Comparison of ENCODE assay signal across 7 cellular contexts in genomic region chr3:36991923-36992805, GRCh38. TPM values are rescaled to one million over a fixed set of nuclear protein-coding genes. Genes with fewer than 3 reads are reported as not detected.
A peak's percentile ranks its signal among the peaks of the same experiment; 100 is the strongest.
DNase-seq lines count a peak whose midpoint lies in the region; ATAC-seq, FAIRE-seq and TF ChIP-seq lines count a peak whose summit lies in the region.

No MANE protein-coding gene starts in this region.

- FAIRE-seq in HTR-8/SVneo (lab: Jason Lieb, UNC), result no peak

- intact Hi-C loops in sciatic nerve (cut with DNase I), result loop anchor here (5.0 kb wide), 1 partner anchor 220 kb away; no protein-coding TSS in a partner anchor

- peak; percentile 2; the same call in 2 of the 3 replicates for ATAC-seq in SK-N-SH treated with all-trans-retinoic acid at 6 μM for 48 hours
- no peak for ATAC-seq in sciatic nerve

- DNase-seq in H4 (ENCODE audit: low spot score) (peak; percentile 7), hepatic stellate cell (ENCODE audit: low spot score) (peak; percentile 15), HTR-8/SVneo (ENCODE audit: insufficient read length, low spot score) (no peak), sciatic nerve (ENCODE audit: low spot score) (no peak), ecto neural progenitor cell (ENCODE audit: low spot score) (no peak)
- peak; percentile 23 for DNase-seq in stimulated activated CD4-positive, alpha-beta T cell treated with anti-CD3 and anti-CD28 coated beads, Interleukin-4, amount 100 ng/mL, for 24 hours

TF ChIP-seq in SK-N-SH treated with all-trans-retinoic acid at 6 μM for 48 hours, 23 proteins besides CTCF, POLR2A, EP300 and RAD21:
- TF ChIP-seq BACH2 (CRISPR knock-in tag; IDR thresholded peaks at IDR 0.05; ENCODE audit: borderline replicate concordance) (no peak), OSR1 (CRISPR knock-in tag; IDR thresholded peaks at IDR 0.05) (no peak), TCF4 (CRISPR knock-in tag; IDR thresholded peaks at IDR 0.05; ENCODE audit: borderline replicate concordance) (no peak)

RNA-seq across cellular contexts. Expression of gene EPM2AIP1, which starts 0.8 kb away (rescaled TPM):
- 4.3 and 4.5 TPM in 2 replicates for total RNA-seq in H4 (2014; rRNA removed; shearing (Covaris generic))
- total RNA-seq in sciatic nerve, result 30.6 TPM

RNA-seq across cellular contexts. Expression of gene MLH1, which starts 1.2 kb away (rescaled TPM):
- 42.2 and 43.1 TPM in 2 replicates for total RNA-seq in H4 (2014; rRNA removed; shearing (Covaris generic))
- total RNA-seq in sciatic nerve, result 31.3 TPM

RNA-seq across cellular contexts. Expression of gene TRANK1, which starts 47.3 kb away (rescaled TPM):
- 9.7 and 11.4 TPM in 2 replicates for total RNA-seq in H4 (2014; rRNA removed; shearing (Covaris generic))
- 22.1 TPM for total RNA-seq in sciatic nerve

Comparison
In these comparisons a context has a peak if more than half of its experiments do, and no peak if none do; other contexts are left out.
1. DNase-seq: peak in H4 (single experiment), hepatic stellate cell (single experiment) and stimulated activated CD4-positive, alpha-beta T cell treated with anti-CD3 and anti-CD28 coated beads, Interleukin-4, amount 100 ng/mL, for 24 hours (single experiment); none in HTR-8/SVneo (single experiment), sciatic nerve (single experiment) and ecto neural progenitor cell (single experiment).